ENCODE assay signal across 8 cellular contexts in genomic region chr19:3665681-3666544, GRCh38. TPM values are rescaled to one million over a fixed set of nuclear protein-coding genes. Genes with fewer than 3 reads are reported as not detected.
DNase-seq lines count a peak whose midpoint lies in the region; ATAC-seq and TF ChIP-seq lines count a peak whose summit lies in the region.

No MANE protein-coding gene starts in this region.

- no peak overlapping the region for H2AFZ ChIP-seq in SU-DHL-6 (ENCODE audit: low read depth, low read length, severe bottlenecking)

- 39 to 46% (median 43%) methylated on average over 33 to 40 of the region's 40 CpGs for WGBS in spleen, 5 donors

- H3K4me1 Mint-ChIP-seq in activated naive CD8-positive, alpha-beta T cell treated with anti-CD3 and anti-CD28 coated beads, Interleukin-2, amount 10 ng/mL, durations not matched to agents 7 days and 5 days, result peaks cover 5% of the 10 kb centered on the region

- peaks cover 0 to 52% of the 10 kb centered on the region in 2 donors for H3K4me1 ChIP-seq in right atrium auricular region
- peaks cover 17 to 59% (median 37%) of the 10 kb centered on the region in 6 donors for H3K4me1 ChIP-seq in spleen

- no peaks in the 10 kb centered on the region for H3K27me3 ChIP-seq in SU-DHL-6 (ENCODE audit: low read length)
- H3K27me3 ChIP-seq in right atrium auricular region, result no peaks in the 10 kb centered on the region
- peaks cover 0 to 7% (median 0%) of the 10 kb centered on the region in 7 donors for H3K27me3 ChIP-seq in spleen (replicated peaks in 1 of 7)

- H3K27me3 Mint-ChIP-seq in activated naive CD8-positive, alpha-beta T cell treated with anti-CD3 and anti-CD28 coated beads, Interleukin-2, amount 10 ng/mL, durations not matched to agents 7 days and 5 days, result no peaks in the 10 kb centered on the region

- POLR2A ChIA-PET in activated naive CD8-positive, alpha-beta T cell treated with anti-CD3 and anti-CD28 coated beads, Interleukin-2, amount 10 ng/mL, durations not matched to agents 7 days and 5 days (lab: Charles Lee), result interaction anchor here (1.0 kb wide), 1 partner anchor 26 kb away, joined by 3 read pairs; no protein-coding TSS in a partner anchor

- DNase-seq in AG08395 (ENCODE audit: low spot score), result peak; percentile 75
- peak; percentile 88 for DNase-seq in activated naive CD8-positive, alpha-beta T cell treated with anti-CD3 and anti-CD28 coated beads, Interleukin-2, amount 10 ng/mL, durations not matched to agents 7 days and 5 days
- DNase-seq in right atrium auricular region (ENCODE audit: low spot score), result peak; percentile 72
- peak; percentile 93 for DNase-seq in spleen
- no peak for DNase-seq in DMS153 treated with DMSO at 0.1 percent for 48 hours (lab: John Stamatoyannopoulos, UW; ENCODE audit: unreplicated experiment)

- H3K4me3 Mint-ChIP-seq in activated naive CD8-positive, alpha-beta T cell treated with anti-CD3 and anti-CD28 coated beads, Interleukin-2, amount 10 ng/mL, durations not matched to agents 7 days and 5 days, result no peak overlapping the region

- TF ChIP-seq CTCF in SU-DHL-6 (IDR thresholded peaks at IDR 0.05; ENCODE audit: insufficient read depth, low read length, poor library complexity, severe bottlenecking) (peak; percentile 93), right atrium auricular region (IDR thresholded peaks at IDR 0.05) (peak; percentile 93 to 98), spleen (IDR thresholded peaks at IDR 0.05 in 8 of 11, conservative IDR thresholded peaks at IDR 0.05 in 3 of 11) (peak; percentile 91 to 98 (median 98))

- H3K4me2 ChIP-seq in SU-DHL-6 (ENCODE audit: low read depth, low read length, poor library complexity, severe bottlenecking), result peak overlapping the region; percentile 7

- no peaks in the 10 kb centered on the region for H3K9me3 Mint-ChIP-seq in activated naive CD8-positive, alpha-beta T cell treated with anti-CD3 and anti-CD28 coated beads, Interleukin-2, amount 10 ng/mL, durations not matched to agents 7 days and 5 days

- H3K79me2 ChIP-seq in SU-DHL-6 (ENCODE audit: insufficient read depth, low read length), result no peaks in the 10 kb centered on the region

- H3K36me3 ChIP-seq in SU-DHL-6 (ENCODE audit: low read length) (no peaks in the 10 kb centered on the region), right atrium auricular region (peaks cover 51% of the 10 kb centered on the region), spleen (peaks cover 0 to 88% (median 25%) of the 10 kb centered on the region in 6 donors)

- no peak for TF ChIP-seq POLR2A in spleen (IDR thresholded peaks at IDR 0.05)

- no peaks in the 10 kb centered on the region for H3F3A ChIP-seq in SU-DHL-6 (ENCODE audit: insufficient read depth)

- ATAC-seq in GM19438 (IDR thresholded peaks at IDR 0.05; ENCODE audit: low read depth, unreplicated experiment) (peak; percentile 52), GM18502 (IDR thresholded peaks at IDR 0.05; ENCODE audit: poor library complexity, unreplicated experiment) (no peak)
- ATAC-seq in activated naive CD8-positive, alpha-beta T cell treated with anti-CD3 and anti-CD28 coated beads, Interleukin-2, amount 10 ng/mL, durations not matched to agents 7 days and 5 days (ENCODE audit: low read depth), result peak; percentile 79

- H3K4me3 ChIP-seq in SU-DHL-6 (ENCODE audit: insufficient read depth, low read length, poor library complexity, severe bottlenecking), result no peak overlapping the region
- no peak overlapping the region for H3K4me3 ChIP-seq in right atrium auricular region
- H3K4me3 ChIP-seq in spleen, result peak overlapping the region in 4 of 8 donors; percentile 3 to 43 (median 8)

- H3K9me3 ChIP-seq in SU-DHL-6 (ENCODE audit: insufficient read depth, low read length) (no peaks in the 10 kb centered on the region), right atrium auricular region (no peaks in the 10 kb centered on the region), spleen (no peaks in the 10 kb centered on the region)

- no peak overlapping the region for H3K27ac Mint-ChIP-seq in activated naive CD8-positive, alpha-beta T cell treated with anti-CD3 and anti-CD28 coated beads, Interleukin-2, amount 10 ng/mL, durations not matched to agents 7 days and 5 days

- no peaks in the 10 kb centered on the region for H4K20me1 ChIP-seq in SU-DHL-6 (ENCODE audit: low read depth, low read length)

- H3K9ac ChIP-seq in SU-DHL-6 (ENCODE audit: low read length), result peak overlapping the region; percentile 13; the same call in 1 of the 2 replicates

- no peaks in the 10 kb centered on the region for H3K9me2 ChIP-seq in SU-DHL-6 (replicated peaks; ENCODE audit: insufficient read depth, low read length)

- intact Hi-C loops in spleen (cut with DNase I; ENCODE audit: low total_unique reads), result loop anchor here (2.0 kb wide), 1 partner anchor 33 kb away; no protein-coding TSS in a partner anchor

- H3K27ac ChIP-seq in SU-DHL-6 (ENCODE audit: low read depth, low read length) (no peak overlapping the region), right atrium auricular region (peak overlapping the region in 1 of 2 donors; percentile 42), spleen (peak overlapping the region in 4 of 8 donors; percentile 19 to 79 (median 60))

- H3K36me3 Mint-ChIP-seq in activated naive CD8-positive, alpha-beta T cell treated with anti-CD3 and anti-CD28 coated beads, Interleukin-2, amount 10 ng/mL, durations not matched to agents 7 days and 5 days, result no peaks in the 10 kb centered on the region

RNA-seq across cellular contexts. Expression of gene PIP5K1C, which starts 34.4 kb away (rescaled TPM):
- total RNA-seq in activated naive CD8-positive, alpha-beta T cell treated with anti-CD3 and anti-CD28 coated beads, Interleukin-2, amount 10 ng/mL, durations not matched to agents 7 days and 5 days, result 10 to 100 TPM; 18.9 to 23.5 TPM
- total RNA-seq in right atrium auricular region (10 to 100 TPM; 31.3 to 45.8 TPM), spleen (10 to 100 TPM; 30.2 to 41.9 (median 38.8) TPM)
- 10 to 100 TPM in 1 of 3 donors, 1 to 10 TPM in 2; 6.2 to 21.4 (median 7.6) TPM for polyA plus RNA-seq in spleen

RNA-seq across cellular contexts. Expression of gene CACTIN, which starts 39.3 kb away (rescaled TPM):
- 10 to 100 TPM; 36.8 to 40.8 TPM for total RNA-seq in activated naive CD8-positive, alpha-beta T cell treated with anti-CD3 and anti-CD28 coated beads, Interleukin-2, amount 10 ng/mL, durations not matched to agents 7 days and 5 days
- 10 to 100 TPM; 11.2 to 22.8 TPM for total RNA-seq in right atrium auricular region
- 10 to 100 TPM; 18.9 to 27.1 (median 25.7) TPM for total RNA-seq in spleen
- 10 to 100 TPM; 10.8 to 21.1 (median 12.0) TPM for polyA plus RNA-seq in spleen

RNA-seq across cellular contexts. Expression of gene TJP3, which starts 42.3 kb away (rescaled TPM):
- 1 to 10 TPM; 5.2 to 7.6 TPM for total RNA-seq in activated naive CD8-positive, alpha-beta T cell treated with anti-CD3 and anti-CD28 coated beads, Interleukin-2, amount 10 ng/mL, durations not matched to agents 7 days and 5 days
- total RNA-seq in right atrium auricular region (1 to 10 TPM in 1 of 2 donors, not detected in 1; 1.1 TPM), spleen (1 to 10 TPM in 6 of 7 donors, under 1 TPM in 1; 0.75 to 9.0 (median 2.5) TPM)
- polyA plus RNA-seq in spleen, result 1 to 10 TPM in 2 of 3 donors, under 1 TPM in 1; 0.39 to 1.1 (median 1.1) TPM

RNA-seq across cellular contexts. Expression of gene TBXA2R, which starts 59.2 kb away (rescaled TPM):
- total RNA-seq in activated naive CD8-positive, alpha-beta T cell treated with anti-CD3 and anti-CD28 coated beads, Interleukin-2, amount 10 ng/mL, durations not matched to agents 7 days and 5 days, result 1 to 10 TPM; 1.7 to 2.1 TPM
- 1 to 10 TPM in 1 of 2 donors, under 1 TPM in 1; 0.67 to 1.1 TPM for total RNA-seq in right atrium auricular region
- 10 to 100 TPM in 5 of 7 donors, 1 to 10 TPM in 2; 8.7 to 16.1 (median 11.6) TPM for total RNA-seq in spleen
- polyA plus RNA-seq in spleen, result 1 to 10 TPM; 2.1 to 4.4 (median 3.8) TPM
